Comparison of ENCODE assay signal across 22 cellular contexts in genomic region chr14:99136401-99136800, GRCh38.
"Had no signal": no experiment of that assay in that cellular context is flagged by ENCODE, and none has a peak within 500 bp of the region (broad histone marks: within the 10 kb centered on the region; RNA-seq: fewer than 3 reads in every experiment).

No MANE protein-coding gene starts in this region.

- DNase-seq: activated CD4-positive, alpha-beta memory T cell treated with anti-CD3 and anti-CD28 coated beads for 36 hours; activated CD4-positive, alpha-beta T cell treated with anti-CD3 and anti-CD28 coated beads, Interleukin-2, amount 10 ng/mL, durations not matched to agents 7 days and 5 days; activated CD4-positive, CD25-positive, alpha-beta regulatory T cell; activated gamma-delta T cell; activated naive CD4-positive, alpha-beta T cell treated with anti-CD3 and anti-CD28 coated beads, Interleukin-2, amount 10 ng/mL, durations not matched to agents 7 days and 5 days; activated naive CD8-positive, alpha-beta T cell treated with anti-CD3 and anti-CD28 coated beads for 36 hours; brain microvascular endothelial cell; KG1; MG63; MV-4-11; NCI-H1092 treated with DMSO at 0.1 percent for 48 hours; NCI-H1436; NCI-H1694 treated with DMSO at 0.1 percent for 48 hours; NCI-H2029 treated with DMSO at 0.1 percent for 48 hours; NCI-H510A treated with DMSO at 0.1 percent for 48 hours; NCI-H69; RPMI8226; SK-N-SH; T-helper 1 cell had no signal

- H3K9me3 ChIP-seq: MG63, SK-N-SH had no signal

- H3K9ac ChIP-seq: SK-N-SH had no signal

- H3K27me3 ChIP-seq: brain microvascular endothelial cell, cardiac muscle cell, MG63 had no signal

- H3K36me3 ChIP-seq: brain microvascular endothelial cell, cardiac muscle cell, MG63 had no signal

- ATAC-seq: Right ventricle myocardium inferior had no signal

- H3K4me2 ChIP-seq: SK-N-SH had no signal

- H3K4me3 ChIP-seq: cardiac muscle cell, MG63 had no signal

- H3K27ac ChIP-seq: brain microvascular endothelial cell, cardiac muscle cell, VCaP had no signal
